In genomic region chr1:11847667-11848445, GRCh38 we compare ENCODE assay signal across 13 cellular contexts. TPM values are rescaled to one million over a fixed set of nuclear protein-coding genes. Genes with fewer than 3 reads are reported as not detected.
A peak's percentile ranks its signal among the peaks of the same experiment; 100 is the strongest.
DNase-seq lines count a peak whose midpoint lies in the region; ATAC-seq and TF ChIP-seq lines count a peak whose summit lies in the region.
"Had no signal": no experiment of that assay in that cellular context is flagged by ENCODE, and none has a peak within 500 bp of the region (broad histone marks: within the 10 kb centered on the region; RNA-seq: fewer than 3 reads in every experiment).

Gene NPPA, minus strand, starts transcription at chr1:11847783. Its CDS starts 99 bp downstream, at chr1:11847684.

- ATAC-seq in mucosa of descending colon (peak; percentile 17), HG02938 (IDR thresholded peaks at IDR 0.05; ENCODE audit: unreplicated experiment) (no peak), GM18907 (IDR thresholded peaks at IDR 0.05; ENCODE audit: unreplicated experiment) (no peak), HG03457 (IDR thresholded peaks at IDR 0.05; ENCODE audit: unreplicated experiment) (no peak)
- ATAC-seq: activated T-cell treated with anti-CD3 and anti-CD28 coated beads, Interleukin-2, amount 50 U/mL, for 4 hours had no signal

- no peak for TF ChIP-seq CTCF in mucosa of descending colon (IDR thresholded peaks at IDR 0.05)

- no peaks in the 10 kb centered on the region for H3K9me3 ChIP-seq in mucosa of descending colon

- H3K4me1 ChIP-seq in mucosa of descending colon (ENCODE audit: low read depth), result no peaks in the 10 kb centered on the region

- intact Hi-C loops in mucosa of descending colon (cut with DNase I, micrococcal nuclease), result loop anchor here in 1 of 2 donors (10.0 kb wide), 1 partner anchor 47 kb away; no protein-coding TSS in a partner anchor

- DNase-seq in DMS79 treated with DMSO at 0.1 percent for 48 hours (lab: John Stamatoyannopoulos, UW) (peak; percentile 95), NCI-H2029 (lab: John Stamatoyannopoulos, UW) (peak; percentile 93), RPMI8226 (peak; percentile 95), mucosa of descending colon (no peak), DMS114 treated with DMSO at 0.1 percent for 48 hours (lab: John Stamatoyannopoulos, UW; ENCODE audit: unreplicated experiment) (no peak)
- DNase-seq: activated T-cell treated with anti-CD3 and anti-CD28 coated beads, Interleukin-2, amount 50 U/mL, for 4 hours; erythroblast; Kasumi-1; naive B cell; stimulated activated CD4-positive, alpha-beta T cell treated with anti-CD3 and anti-CD28 coated beads, Interleukin-12 subunit alpha, Interleukin-12 subunit beta, amount 100 ng/mL, for 4 hours had no signal

- no peak within 1 kb of the TSS for H3K4me3 ChIP-seq in mucosa of descending colon

- H3K36me3 ChIP-seq in mucosa of descending colon (ENCODE audit: low read depth), result no peaks in the 10 kb centered on the region

RNA-seq across cellular contexts. Expression of gene NPPA, which starts in this region (rescaled TPM):
- 1 to 10 TPM in 1 of 3 donors, under 1 TPM in 1, not detected in 1; 0.35 to 2.0 TPM for total RNA-seq in mucosa of descending colon
- total RNA-seq: activated T-cell treated with anti-CD3 and anti-CD28 coated beads, Interleukin-2, amount 50 U/mL, for 4 hours had no signal

Comparison
In these comparisons a context has a peak if more than half of its experiments do, and no peak if none do; other contexts are left out.
1. DNase-seq: peak in DMS79 treated with DMSO at 0.1 percent for 48 hours (single experiment), NCI-H2029 (single experiment) and RPMI8226 (single experiment); none in mucosa of descending colon (0 of 3) and DMS114 treated with DMSO at 0.1 percent for 48 hours (single experiment).